In the genomic region with DNA sequence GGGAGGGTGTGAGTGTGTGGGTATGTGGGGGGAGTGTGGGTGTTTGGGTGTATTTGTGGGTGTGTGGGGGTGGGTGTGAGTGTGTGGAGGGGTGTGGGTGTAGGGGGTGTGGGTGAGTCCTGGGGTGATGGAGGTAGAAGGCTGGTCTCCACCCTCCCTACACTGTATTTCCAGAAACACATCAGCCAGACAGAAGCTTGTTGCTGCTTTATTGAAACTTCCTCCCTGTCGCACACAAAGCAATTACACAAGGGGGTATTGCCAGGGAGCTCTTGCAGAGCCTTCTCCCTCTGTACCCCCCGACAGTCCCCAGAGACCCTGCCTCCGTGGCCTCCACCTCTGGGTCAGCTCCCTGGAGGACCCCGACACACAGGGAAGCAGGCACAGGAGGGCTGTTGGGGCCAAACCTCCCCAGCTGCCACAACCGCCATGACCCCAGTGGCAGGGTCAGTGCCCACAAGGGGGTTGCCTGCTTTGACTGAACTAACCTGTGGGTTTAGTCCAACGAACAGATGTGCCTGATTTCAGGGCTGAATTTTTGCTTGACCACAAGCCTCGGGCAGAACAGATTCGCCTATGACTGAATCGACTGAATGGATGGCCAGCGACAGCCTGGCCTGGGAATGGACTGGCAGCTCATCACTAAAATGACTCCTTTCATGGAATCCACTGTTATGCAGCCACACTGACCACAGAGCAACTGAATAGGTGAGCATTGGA, we compare ENCODE assay signal across 1 cellular context.
TF ChIP-seq lines count a peak whose summit lies in the region.

No MANE protein-coding gene starts in this region.

TF ChIP-seq in H1, 55 proteins besides CTCF, POLR2A, EP300 and RAD21:
- no peak for TF ChIP-seq NRF1 (IDR thresholded peaks at IDR 0.05; ENCODE audit: low read depth, low read length)
- no peak for TF ChIP-seq GTF2F1 (IDR thresholded peaks at IDR 0.05; ENCODE audit: borderline replicate concordance, low read depth, low read length)
- TF ChIP-seq SP4 (IDR thresholded peaks at IDR 0.05; ENCODE audit: low read length): no peak
- no peak for TF ChIP-seq BCL11A (IDR thresholded peaks at IDR 0.05; ENCODE audit: low read depth in 2 of 2, low read length in 2 of 2)
- no peak for TF ChIP-seq EZH2 (IDR thresholded peaks at IDR 0.05; ENCODE audit: low read depth, low read length, severe bottlenecking)
- TF ChIP-seq, protein P1, sequence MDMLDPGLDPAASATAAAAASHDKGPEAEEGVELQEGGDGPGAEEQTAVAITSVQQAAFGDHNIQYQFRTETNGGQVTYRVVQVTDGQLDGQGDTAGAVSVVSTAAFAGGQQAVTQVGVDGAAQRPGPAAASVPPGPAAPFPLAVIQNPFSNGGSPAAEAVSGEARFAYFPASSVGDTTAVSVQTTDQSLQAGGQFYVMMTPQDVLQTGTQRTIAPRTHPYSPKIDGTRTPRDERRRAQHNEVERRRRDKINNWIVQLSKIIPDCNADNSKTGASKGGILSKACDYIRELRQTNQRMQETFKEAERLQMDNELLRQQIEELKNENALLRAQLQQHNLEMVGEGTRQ (IDR thresholded peaks at IDR 0.05; ENCODE audit: low read length): no peak
- no peak for TF ChIP-seq NANOG (IDR thresholded peaks at IDR 0.05; ENCODE audit: insufficient read depth, low read depth, low read length, poor library complexity, severe bottlenecking)
- TF ChIP-seq, protein P2, sequence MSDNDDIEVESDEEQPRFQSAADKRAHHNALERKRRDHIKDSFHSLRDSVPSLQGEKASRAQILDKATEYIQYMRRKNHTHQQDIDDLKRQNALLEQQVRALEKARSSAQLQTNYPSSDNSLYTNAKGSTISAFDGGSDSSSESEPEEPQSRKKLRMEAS (IDR thresholded peaks at IDR 0.05): no peak
- no peak for TF ChIP-seq CEBPB (IDR thresholded peaks at IDR 0.05; ENCODE audit: low read depth, low read length)
- TF ChIP-seq PHF8 (conservative IDR thresholded peaks at IDR 0.05; ENCODE audit: low read depth, low read length): no peak
- TF ChIP-seq, protein P3, sequence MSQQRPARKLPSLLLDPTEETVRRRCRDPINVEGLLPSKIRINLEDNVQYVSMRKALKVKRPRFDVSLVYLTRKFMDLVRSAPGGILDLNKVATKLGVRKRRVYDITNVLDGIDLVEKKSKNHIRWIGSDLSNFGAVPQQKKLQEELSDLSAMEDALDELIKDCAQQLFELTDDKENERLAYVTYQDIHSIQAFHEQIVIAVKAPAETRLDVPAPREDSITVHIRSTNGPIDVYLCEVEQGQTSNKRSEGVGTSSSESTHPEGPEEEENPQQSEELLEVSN (IDR thresholded peaks at IDR 0.05): no peak
